ENCODE assay signal across 7 cellular contexts in genomic region chr6:75368151-75368779, GRCh38.
A peak's percentile ranks its signal among the peaks of the same experiment; 100 is the strongest.
DNase-seq lines count a peak whose midpoint lies in the region; ATAC-seq and TF ChIP-seq lines count a peak whose summit lies in the region.

No MANE protein-coding gene starts in this region.

- H3K9ac ChIP-seq in colonic mucosa (ENCODE audit: low read depth in 2 of 2, low read length in 2 of 2) (no peak overlapping the region), GM23248 (no peak overlapping the region)

- TF ChIP-seq CTCF in GM13977 (IDR thresholded peaks at IDR 0.05; ENCODE audit: extremely low read depth, insufficient read depth, missing control alignments) (peak; percentile 56), colonic mucosa (IDR thresholded peaks at IDR 0.05) (no peak), osteoblast (IDR thresholded peaks at IDR 0.05; ENCODE audit: extremely low read depth, low read depth, low read length) (peak; percentile 33)

- no peak overlapping the region for H3K27ac ChIP-seq in colonic mucosa
- no peak overlapping the region for H3K27ac ChIP-seq in osteoblast (ENCODE audit: low read depth, low read length)
- H3K27ac ChIP-seq in GM23248: no peak overlapping the region

- H3K4me1 ChIP-seq in colonic mucosa (no peaks in the 10 kb centered on the region), osteoblast (ENCODE audit: insufficient read depth, low read length) (no peaks in the 10 kb centered on the region), GM23248 (ENCODE audit: insufficient read depth) (no peaks in the 10 kb centered on the region)

- no peaks in the 10 kb centered on the region for H3K9me2 ChIP-seq in GM23248 (ENCODE audit: insufficient read depth)

- H3K4me2 ChIP-seq in osteoblast (ENCODE audit: insufficient read depth, low read length) (no peak overlapping the region), GM23248 (ENCODE audit: unreplicated experiment) (no peak overlapping the region)

- no peaks in the 10 kb centered on the region for H3K36me3 ChIP-seq in colonic mucosa
- H3K36me3 ChIP-seq in osteoblast (ENCODE audit: insufficient read depth, low read length): no peaks in the 10 kb centered on the region
- no peaks in the 10 kb centered on the region for H3K36me3 ChIP-seq in GM23248 (ENCODE audit: low read depth)

- in situ Hi-C loops in GM13977 (cut with MboI; ENCODE audit: low pct_unique_long_range_greater_than_20kb, low sequenced_read_pairs, unreplicated experiment): no loop called here
- in situ Hi-C loops in GM23248 (cut with MboI): no loop called here

- WGBS in GM23248 (ENCODE audit: low coverage in 1 of 2, low lambda C conversion rate in 2 of 2, missing lambda C conversion rate in 2 of 2), 2 experiments: 94 to 98% methylated on average over 6 of the region's 6 CpGs

- H3K9me3 ChIP-seq in colonic mucosa (no peaks in the 10 kb centered on the region), osteoblast (ENCODE audit: low read depth, low read length) (no peaks in the 10 kb centered on the region), GM23248 (ENCODE audit: low read depth) (no peaks in the 10 kb centered on the region)

- no peaks in the 10 kb centered on the region for H3F3A ChIP-seq in GM23248 (ENCODE audit: insufficient read depth)

- H2AFZ ChIP-seq in osteoblast (ENCODE audit: low read length) (no peak overlapping the region), GM23248 (no peak overlapping the region)

- DNase-seq in GM13977 (ENCODE audit: low spot score): no peak
- peak; percentile 3 for DNase-seq in NAMALWA (ENCODE audit: low spot score)
- peak; percentile 29 for DNase-seq in colonic mucosa
- no peak for DNase-seq in osteoblast (ENCODE audit: insufficient read length, low spot score, missing footprints)
- DNase-seq in GM23248: no peak

- H4K20me1 ChIP-seq in osteoblast (ENCODE audit: insufficient read depth, low read length) (no peaks in the 10 kb centered on the region), GM23248 (ENCODE audit: insufficient read depth) (no peaks in the 10 kb centered on the region)

- H3K4me3 ChIP-seq in colonic mucosa (no peak overlapping the region), osteoblast (ENCODE audit: insufficient read depth, low read length) (no peak overlapping the region), GM23248 (no peak overlapping the region)

- ATAC-seq in HG03175 (IDR thresholded peaks at IDR 0.05; ENCODE audit: unreplicated experiment) (no peak), GM18502 (IDR thresholded peaks at IDR 0.05; ENCODE audit: poor library complexity, unreplicated experiment) (no peak)

- intact Hi-C loops in colonic mucosa (cut with DNase I): loop anchor here (5.0 kb wide), 1 partner anchor 154 kb away; no protein-coding TSS in a partner anchor

- H3K79me2 ChIP-seq in osteoblast (ENCODE audit: insufficient read depth, low read length) (no peaks in the 10 kb centered on the region), GM23248 (ENCODE audit: insufficient read depth) (no peaks in the 10 kb centered on the region)

- H3K27me3 ChIP-seq in colonic mucosa (no peaks in the 10 kb centered on the region), osteoblast (ENCODE audit: insufficient read depth, low read length) (no peaks in the 10 kb centered on the region), GM23248 (replicated peaks; ENCODE audit: insufficient read depth) (no peaks in the 10 kb centered on the region)

Comparison
In these comparisons a context has a peak if more than half of its experiments do, and no peak if none do; other contexts are left out.
1. DNase-seq: peak in NAMALWA (single experiment) and colonic mucosa (single experiment); none in GM13977 (single experiment), osteoblast (single experiment) and GM23248 (single experiment).